In the genomic region with DNA sequence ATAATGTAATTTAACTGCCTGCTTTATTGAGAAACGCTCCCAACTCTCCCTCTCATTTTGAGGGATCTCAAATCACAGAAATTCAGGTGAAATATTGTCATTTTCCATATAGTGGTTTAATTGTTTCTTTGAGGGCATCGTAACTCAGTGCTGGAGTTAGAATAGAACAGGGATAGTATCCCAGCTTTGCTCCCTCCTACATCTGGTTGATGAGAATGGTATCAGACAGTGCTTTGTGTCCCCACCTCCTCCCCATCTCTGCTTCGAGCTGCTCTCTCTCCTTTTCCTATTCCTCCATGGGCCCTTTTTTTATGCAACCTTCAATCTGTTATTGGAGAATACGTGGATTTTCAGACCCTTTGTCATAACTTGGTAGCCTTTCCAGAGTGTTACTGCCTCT, we compare ENCODE assay signal across 13 cellular contexts.
"Had no signal": no experiment of that assay in that cellular context is flagged by ENCODE, and none has a peak within 500 bp of the region (broad histone marks: within the 10 kb centered on the region; RNA-seq: fewer than 3 reads in every experiment).

No MANE protein-coding gene starts in this region.

- H2AFZ ChIP-seq: parathyroid adenoma had no signal

- H3K4me1 Mint-ChIP-seq: stimulated activated memory B cell treated with anti-CD40 and anti-IgM and Interleukin-4, amounts not matched to agents 10 μg/mL and 1 μg/mL and 100 μg/mL, for 72 hours had no signal

- H3K27ac Mint-ChIP-seq: activated B cell treated with CpG ODN at 0.5 μM for 24 hours; activated CD4-positive, alpha-beta T cell treated with anti-CD3 and anti-CD28 coated beads, Interleukin-2, amount 10 ng/mL, durations not matched to agents 24 days and 14 days; activated naive CD8-positive, alpha-beta T cell; stimulated activated memory B cell treated with anti-CD40 and anti-IgM and Interleukin-4, amounts not matched to agents 10 μg/mL and 1 μg/mL and 100 μg/mL, for 72 hours; T-helper 1 cell treated with Interleukin-12 subunit alpha and Interleukin-12 subunit beta and Interleukin-4 antibody, amounts not matched to agents 30 μg/mL and 1 μg/mL, for 36 hours had no signal

- H3K9me3 ChIP-seq: upper lobe of left lung had no signal

- H3K36me3 ChIP-seq: esophagus muscularis mucosa, upper lobe of left lung had no signal

- DNase-seq: activated B cell treated with CpG ODN at 0.5 μM for 24 hours; activated CD4-positive, alpha-beta T cell treated with anti-CD3 and anti-CD28 coated beads, Interleukin-2, amount 10 ng/mL, durations not matched to agents 24 days and 14 days; activated gamma-delta T cell; activated T-cell treated with anti-CD3 and anti-CD28 coated beads, Interleukin-2, amount 50 U/mL, for 4 hours; aorta; upper lobe of left lung had no signal

- H3K4me1 ChIP-seq: parathyroid adenoma had no signal

- H3K27me3 Mint-ChIP-seq: activated B cell treated with CpG ODN at 0.5 μM for 24 hours; activated CD4-positive, alpha-beta T cell treated with anti-CD3 and anti-CD28 coated beads, Interleukin-2, amount 10 ng/mL, durations not matched to agents 24 days and 14 days; activated naive CD8-positive, alpha-beta T cell; stimulated activated memory B cell treated with anti-CD40 and anti-IgM and Interleukin-4, amounts not matched to agents 10 μg/mL and 1 μg/mL and 100 μg/mL, for 72 hours had no signal

- H3K4me2 ChIP-seq: smooth muscle cell had no signal

- ATAC-seq: activated T-cell treated with anti-CD3 and anti-CD28 coated beads, Interleukin-2, amount 50 U/mL, for 4 hours; stimulated activated memory B cell treated with anti-CD40 and anti-IgM and Interleukin-4, amounts not matched to agents 10 μg/mL and 1 μg/mL and 100 μg/mL, for 72 hours had no signal

- H3K4me3 ChIP-seq: esophagus muscularis mucosa, smooth muscle cell, upper lobe of left lung had no signal

- H3K9me3 Mint-ChIP-seq: activated B cell treated with CpG ODN at 0.5 μM for 24 hours; activated T-cell treated with anti-CD3 and anti-CD28 coated beads, Interleukin-2, amount 50 U/mL, for 4 hours had no signal

- H3K4me3 Mint-ChIP-seq: activated B cell treated with CpG ODN at 0.5 μM for 24 hours; activated CD4-positive, alpha-beta T cell treated with anti-CD3 and anti-CD28 coated beads, Interleukin-2, amount 10 ng/mL, durations not matched to agents 24 days and 14 days; activated naive CD8-positive, alpha-beta T cell; activated T-cell treated with anti-CD3 and anti-CD28 coated beads, Interleukin-2, amount 50 U/mL, for 4 hours; neural crest cell; stimulated activated memory B cell treated with anti-CD40 and anti-IgM and Interleukin-4, amounts not matched to agents 10 μg/mL and 1 μg/mL and 100 μg/mL, for 72 hours; T-helper 1 cell treated with Interleukin-12 subunit alpha and Interleukin-12 subunit beta and Interleukin-4 antibody, amounts not matched to agents 30 μg/mL and 1 μg/mL, for 36 hours had no signal

- H3K27me3 ChIP-seq: esophagus muscularis mucosa, upper lobe of left lung had no signal

- H3K27ac ChIP-seq: esophagus muscularis mucosa, parathyroid adenoma, upper lobe of left lung had no signal

- H3K9ac ChIP-seq: parathyroid adenoma had no signal
